20 cellular contexts compared by ENCODE assay signal in the genomic region with DNA sequence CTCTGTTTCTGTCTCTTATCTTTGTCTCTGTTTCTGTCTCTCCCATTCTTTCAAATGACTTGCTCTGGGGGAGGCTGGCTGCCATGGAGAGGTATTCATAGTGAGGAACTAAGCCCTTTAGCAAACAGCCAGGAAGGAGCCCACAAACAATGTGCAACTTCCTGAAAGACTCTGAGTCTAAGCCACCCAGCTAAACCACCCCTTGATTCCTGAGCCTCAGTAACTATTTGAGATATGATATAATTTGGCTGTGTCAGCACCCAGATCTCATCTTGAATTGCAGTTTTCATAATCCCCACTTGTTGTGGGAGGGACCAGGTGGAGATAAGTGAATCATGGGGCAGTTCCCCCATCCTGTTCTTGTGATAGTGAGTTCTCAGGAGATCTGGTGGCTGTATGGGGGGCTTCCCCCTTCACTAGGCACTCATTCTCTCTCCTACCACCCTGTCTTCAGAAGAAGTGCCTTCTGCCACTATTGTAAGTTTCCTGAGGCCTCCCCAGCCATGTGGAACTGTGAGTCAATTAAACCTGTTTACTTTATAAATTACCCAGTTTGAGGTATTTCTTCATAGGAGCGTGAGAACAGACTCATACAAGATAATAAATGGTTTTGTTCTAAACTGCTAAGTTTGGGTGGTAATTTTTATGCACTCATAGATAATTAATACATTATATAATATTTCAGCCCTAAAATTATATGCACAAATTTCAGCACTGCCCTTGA.
DNase-seq lines count a peak whose midpoint lies in the region; ATAC-seq and TF ChIP-seq lines count a peak whose summit lies in the region.
"Had no signal": no experiment of that assay in that cellular context is flagged by ENCODE, and none has a peak within 500 bp of the region (broad histone marks: within the 10 kb centered on the region; RNA-seq: fewer than 3 reads in every experiment).

No MANE protein-coding gene starts in this region.

- no peak for TF ChIP-seq CTCF in A673 (conservative IDR thresholded peaks at IDR 0.05; ENCODE audit: low read depth, low read length)
- no peak for TF ChIP-seq CTCF in RWPE1 (conservative IDR thresholded peaks at IDR 0.05; ENCODE audit: low read depth)

- H3K4me1 Mint-ChIP-seq in stimulated activated naive CD8-positive, alpha-beta T cell treated with anti-CD3 and anti-CD28 coated beads, Interleukin-15, amount 100 ng/mL, for 72 hours = no peaks in the 10 kb centered on the region
- H3K4me1 Mint-ChIP-seq: activated B cell treated with CpG ODN at 0.5 μM for 24 hours, IgD-negative memory B cell had no signal

- H3K27ac Mint-ChIP-seq in stimulated activated naive CD8-positive, alpha-beta T cell treated with anti-CD3 and anti-CD28 coated beads, Interleukin-15, amount 100 ng/mL, for 72 hours = no peak overlapping the region
- H3K27ac Mint-ChIP-seq: activated B cell treated with CpG ODN at 0.5 μM for 24 hours; activated T-helper 2 cell treated with anti-CD3 and anti-CD28 coated beads, Interferon-gamma antibody, Interleukin-2, Interleukin-4, amounts not matched to agents 10 μg/mL and 5 μg/mL and 100 μg/mL, durations not matched to agents 14 hours and 24 hours and 36 hours; CD14-positive monocyte; IgD-negative memory B cell had no signal

- peaks cover under 1% of the 10 kb centered on the region for H3K27me3 ChIP-seq in A673 (replicated peaks; ENCODE audit: insufficient read depth, low read depth, low read length, poor library complexity)
- H3K27me3 ChIP-seq: ovary, tibial nerve had no signal

- no peak overlapping the region for H3K27ac ChIP-seq in A673 (ENCODE audit: low read depth, low read length, poor library complexity, severe bottlenecking)
- no peak overlapping the region for H3K27ac ChIP-seq in RWPE1
- H3K27ac ChIP-seq: ovary, tibial nerve had no signal

- CTCF ChIA-PET in A673 (lab: Charles Lee) = no interaction called here
- CTCF ChIA-PET in RWPE1 (lab: Yijun Ruan, JAX) = no interaction called here

- no peak overlapping the region for H3K4me3 ChIP-seq in A673 (ENCODE audit: low read depth, low read length, poor library complexity, severe bottlenecking)
- H3K4me3 ChIP-seq: ovary, tibial nerve had no signal

- no peaks in the 10 kb centered on the region for H3K27me3 Mint-ChIP-seq in stimulated activated naive CD8-positive, alpha-beta T cell treated with anti-CD3 and anti-CD28 coated beads, Interleukin-15, amount 100 ng/mL, for 72 hours
- H3K27me3 Mint-ChIP-seq: activated B cell treated with CpG ODN at 0.5 μM for 24 hours, IgD-negative memory B cell had no signal

- no TSS peak for BruUV-seq in A673 (replicated peaks; lab: Mats Ljungman, UMichigan)

- H3K9me3 ChIP-seq in A673 (ENCODE audit: low read depth, low read length, poor library complexity, severe bottlenecking) = no peaks in the 10 kb centered on the region
- H3K9me3 ChIP-seq: ovary had no signal

- peaks cover 0 to 5% of the 10 kb centered on the region in 2 donors for H3K9me3 Mint-ChIP-seq in stimulated activated naive CD8-positive, alpha-beta T cell treated with anti-CD3 and anti-CD28 coated beads, Interleukin-15, amount 100 ng/mL, for 72 hours
- H3K9me3 Mint-ChIP-seq: activated B cell treated with CpG ODN at 0.5 μM for 24 hours; activated T-helper 2 cell treated with anti-CD3 and anti-CD28 coated beads, Interferon-gamma antibody, Interleukin-2, Interleukin-4, amounts not matched to agents 10 μg/mL and 5 μg/mL and 100 μg/mL, durations not matched to agents 14 hours and 24 hours and 36 hours; CD14-positive monocyte had no signal

- no peak for ATAC-seq in stimulated activated naive CD8-positive, alpha-beta T cell treated with anti-CD3 and anti-CD28 coated beads, Interleukin-15, amount 100 ng/mL, for 72 hours

- no peaks in the 10 kb centered on the region for H3K4me1 ChIP-seq in A673 (ENCODE audit: insufficient read depth, low read length, poor library complexity, severe bottlenecking)
- H3K4me1 ChIP-seq: tibial nerve had no signal

- POLR2A ChIA-PET in A673 (lab: Charles Lee; ENCODE audit: low non-redundant PET) = no interaction called here
- POLR2A ChIA-PET in RWPE1 (lab: Yijun Ruan, JAX; ENCODE audit: low non-redundant PET) = no interaction called here

- intact Hi-C loops in A673 (cut with micrococcal nuclease; ENCODE audit: unreplicated experiment) = no loop called here

- no peak overlapping the region for H3K4me3 Mint-ChIP-seq in stimulated activated naive CD8-positive, alpha-beta T cell treated with anti-CD3 and anti-CD28 coated beads, Interleukin-15, amount 100 ng/mL, for 72 hours
- H3K4me3 Mint-ChIP-seq: activated B cell treated with CpG ODN at 0.5 μM for 24 hours, CD14-positive monocyte, IgD-negative memory B cell had no signal

- no peak for TF ChIP-seq POLR2A in erythroblast (IDR thresholded peaks at IDR 0.05; ENCODE audit: low read length)

- H3K36me3 ChIP-seq in A673 (ENCODE audit: insufficient read depth, low read length, poor library complexity, severe bottlenecking) = no peaks in the 10 kb centered on the region
- H3K36me3 ChIP-seq: ovary had no signal

- DNase-seq in A673 (ENCODE audit: low spot score) (peak; percentile 1), Kasumi-1 (lab: John Stamatoyannopoulos, UW) (peak; percentile 76 to 84), SKM-1 treated with dmso at 0.1 percent for 144 hours (lab: John Stamatoyannopoulos, UW; ENCODE audit: unreplicated experiment) (peak; percentile 56), erythroblast (lab: John Stamatoyannopoulos, UW) (peak; percentile 2 to 33), RWPE1 (ENCODE audit: low spot score) (no peak), EL (no peak)
- DNase-seq in stimulated activated naive CD8-positive, alpha-beta T cell treated with anti-CD3 and anti-CD28 coated beads, Interleukin-15, amount 100 ng/mL, for 72 hours = no peak
- DNase-seq in stimulated activated CD4-positive, alpha-beta T cell treated with anti-CD3 and anti-CD28 coated beads, Interleukin-4, amount 100 ng/mL, for 4 hours = no peak
- DNase-seq: activated B cell treated with CpG ODN at 0.5 μM for 24 hours; amygdala; glutamatergic neuron; islet precursor cell; NCI-H1436 treated with DMSO at 0.1 percent for 48 hours; NCI-H446; ovary; stimulated activated CD4-positive, alpha-beta T cell treated with anti-CD3 and anti-CD28 coated beads, Interleukin-4, amount 100 ng/mL, for 24 hours had no signal

Comparison
In these comparisons a context has a peak if more than half of its experiments do, and no peak if none do; other contexts are left out.
1. DNase-seq: peak in A673 (single experiment), Kasumi-1 (2 of 2), SKM-1 treated with dmso at 0.1 percent for 144 hours (single experiment) and erythroblast (2 of 2); none in RWPE1 (single experiment), stimulated activated naive CD8-positive, alpha-beta T cell treated with anti-CD3 and anti-CD28 coated beads, Interleukin-15, amount 100 ng/mL, for 72 hours (0 of 2), EL (single experiment) and stimulated activated CD4-positive, alpha-beta T cell treated with anti-CD3 and anti-CD28 coated beads, Interleukin-4, amount 100 ng/mL, for 4 hours (0 of 2).